In the genomic region with DNA sequence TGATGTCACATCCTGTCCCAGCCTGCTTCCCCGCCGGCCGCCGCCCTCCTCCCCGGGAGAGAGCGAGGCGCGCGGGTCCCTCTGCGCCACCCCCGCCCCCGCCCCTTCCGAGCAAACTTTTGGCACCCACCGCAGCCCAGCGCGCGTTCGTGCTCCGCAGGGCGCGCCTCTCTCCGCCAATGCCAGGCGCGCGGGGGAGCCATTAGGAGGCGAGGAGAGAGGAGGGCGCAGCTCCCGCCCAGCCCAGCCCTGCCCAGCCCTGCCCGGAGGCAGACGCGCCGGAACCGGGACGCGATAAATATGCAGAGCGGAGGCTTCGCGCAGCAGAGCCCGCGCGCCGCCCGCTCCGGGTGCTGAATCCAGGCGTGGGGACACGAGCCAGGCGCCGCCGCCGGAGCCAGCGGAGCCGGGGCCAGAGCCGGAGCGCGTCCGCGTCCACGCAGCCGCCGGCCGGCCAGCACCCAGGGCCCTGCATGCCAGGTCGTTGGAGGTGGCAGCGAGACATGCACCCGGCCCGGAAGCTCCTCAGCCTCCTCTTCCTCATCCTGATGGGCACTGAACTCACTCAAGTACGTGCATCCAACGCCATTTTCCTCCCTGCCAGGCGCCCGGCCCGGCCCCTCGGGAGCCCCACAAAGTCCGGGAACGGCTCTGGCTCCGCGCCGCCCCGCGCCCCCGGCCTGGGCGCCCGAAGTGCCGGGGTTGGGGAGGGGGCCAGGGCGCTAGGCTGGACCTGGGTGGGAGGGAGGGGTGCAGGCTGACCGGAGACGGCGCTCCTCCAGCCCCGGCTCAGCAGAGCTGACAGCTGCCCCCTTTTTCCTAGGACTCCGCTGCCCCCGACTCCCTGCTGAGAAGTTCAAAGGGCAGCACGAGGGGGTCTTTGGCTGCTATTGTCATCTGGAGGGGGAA, we compare ENCODE assay signal across 9 cellular contexts. TPM values are rescaled to one million over a fixed set of nuclear protein-coding genes. Genes with fewer than 3 reads are reported as not detected.
DNase-seq lines count a peak whose midpoint lies in the region; ATAC-seq, FAIRE-seq and TF ChIP-seq lines count a peak whose summit lies in the region.
"Had no signal": no experiment of that assay in that cellular context is flagged by ENCODE, and none has a peak within 500 bp of the region (broad histone marks: within the 10 kb centered on the region; RNA-seq: fewer than 3 reads in every experiment).

No MANE protein-coding gene starts in this region.

- no peaks in the 10 kb centered on the region for H3K9me3 ChIP-seq in H9 (ENCODE audit: control insufficient read depth, low read depth, low read length)
- no peaks in the 10 kb centered on the region for H3K9me3 ChIP-seq in ascending aorta
- H3K9me3 ChIP-seq in smooth muscle cell (replicated peaks; ENCODE audit: low read depth): no peaks in the 10 kb centered on the region

- H4K5ac ChIP-seq in H9 (ENCODE audit: insufficient read length, low read depth, low read length): no peak overlapping the region

- WGBS in H9 (ENCODE audit: extremely low coverage, insufficient read length, low lambda C conversion rate): no CpG with 5 or more reads among the region's 90 CpGs
- 1% methylated on average over 61 of the region's 90 CpGs for WGBS in smooth muscle cell (ENCODE audit: low lambda C conversion rate)

- no peaks in the 10 kb centered on the region for H3F3A ChIP-seq in smooth muscle cell (ENCODE audit: low read depth)

- H3K36me3 ChIP-seq in ascending aorta (no peaks in the 10 kb centered on the region), smooth muscle cell (ENCODE audit: low read depth) (no peaks in the 10 kb centered on the region)

- no peak overlapping the region; the same call in 1 of the 2 replicates for H3K14ac ChIP-seq in H9 (ENCODE audit: insufficient read depth, low read length)

- H2BK5ac ChIP-seq in H9 (ENCODE audit: insufficient read length, low read length): no peak overlapping the region

- H4K20me1 ChIP-seq in H9 (ENCODE audit: control insufficient read depth, insufficient read depth, insufficient read length) (no peaks in the 10 kb centered on the region), smooth muscle cell (ENCODE audit: low read depth) (no peaks in the 10 kb centered on the region)

- H3K4me3 ChIP-seq in ascending aorta: peak overlapping the region; percentile 44 to 79
- H3K4me3 ChIP-seq in smooth muscle cell: peak overlapping the region; percentile 51

- no peak overlapping the region for H3K9ac ChIP-seq in H9 (ENCODE audit: extremely low read depth, insufficient read length, low read length)
- no peak overlapping the region for H3K9ac ChIP-seq in smooth muscle cell (ENCODE audit: low read depth)

- DNase-seq in H9 (peak; percentile 65), ascending aorta (ENCODE audit: low spot score in 2 of 2) (peak in 1 of 2 donors; percentile 74), iPS-NIHi7 (ENCODE audit: extremely low spot score) (peak; percentile 64), smooth muscle cell (lab: John Stamatoyannopoulos, UW; ENCODE audit: unreplicated experiment) (no peak), HTR-8/SVneo (ENCODE audit: insufficient read length, low spot score) (no peak), SK-N-DZ (ENCODE audit: low spot score) (no peak), GM19240 (ENCODE audit: insufficient read length, low spot score) (no peak)

- H3K56ac ChIP-seq in H9 (ENCODE audit: insufficient read length, low read depth, low read length): no peak overlapping the region

- no peak overlapping the region for H2AFZ ChIP-seq in H9 (ENCODE audit: low read length)
- no peak overlapping the region for H2AFZ ChIP-seq in smooth muscle cell (ENCODE audit: low read depth)

- no peaks in the 10 kb centered on the region for H3K4me1 ChIP-seq in H9 (ENCODE audit: insufficient read depth, low read length)
- H3K4me1 ChIP-seq in ascending aorta: peaks cover 0 to 4% of the 10 kb centered on the region in 2 donors
- no peaks in the 10 kb centered on the region for H3K4me1 ChIP-seq in smooth muscle cell (ENCODE audit: low read depth)

- no peak overlapping the region for H4K8ac ChIP-seq in H9 (replicated peaks; ENCODE audit: insufficient read length, low read depth, low read length)

- H3K27ac ChIP-seq in H9 (ENCODE audit: insufficient read length, low read depth, low read length) (no peak overlapping the region), ascending aorta (peak overlapping the region in 1 of 2 donors; percentile 4), smooth muscle cell (ENCODE audit: low read depth) (no peak overlapping the region)

- peaks cover 52% of the 10 kb centered on the region for H3K27me3 Mint-ChIP-seq in H9 (ENCODE audit: low read depth)

- H2BK20ac ChIP-seq in H9 (ENCODE audit: low read depth, low read length, poor library complexity, severe bottlenecking): no peak overlapping the region

- H3K4me2 ChIP-seq in H9 (ENCODE audit: insufficient read depth, insufficient read length, low read length) (peak overlapping the region; percentile 22), smooth muscle cell (peak overlapping the region; percentile 87)

- H2AK5ac ChIP-seq in H9 (ENCODE audit: insufficient read length, low read length): no peak overlapping the region

- no peak overlapping the region for H3K4ac ChIP-seq in H9 (ENCODE audit: low read depth, low read length)

- TF ChIP-seq CTCF in H9 (conservative IDR thresholded peaks at IDR 0.05): no peak
- no peak for TF ChIP-seq CTCF in ascending aorta (IDR thresholded peaks at IDR 0.05)
- no peak for TF ChIP-seq CTCF in smooth muscle cell (IDR thresholded peaks at IDR 0.05; ENCODE audit: borderline replicate concordance, insufficient read depth, poor library complexity, severe bottlenecking)

- intact Hi-C loops in ascending aorta (cut with DNase I): no loop called here

- peaks cover 5% of the 10 kb centered on the region for H3K23me2 ChIP-seq in H9 (ENCODE audit: insufficient read length, low read depth, low read length, poor library complexity, severe bottlenecking)

- no peak overlapping the region for H3K23ac ChIP-seq in H9 (ENCODE audit: insufficient read length, low read depth, low read length)

- H4K91ac ChIP-seq in H9 (ENCODE audit: insufficient read length, low read depth, low read length): no peak overlapping the region

- no peaks in the 10 kb centered on the region for H3K79me1 ChIP-seq in H9 (ENCODE audit: insufficient read depth, low read depth, low read length, poor library complexity, severe bottlenecking)

- H2BK15ac ChIP-seq in H9 (ENCODE audit: low read depth, low read length): no peak overlapping the region

- H3K18ac ChIP-seq in H9 (ENCODE audit: insufficient read length, low read depth, low read length): no peak overlapping the region

- no peak overlapping the region for H2BK120ac ChIP-seq in H9 (ENCODE audit: low read depth, low read length, poor library complexity, severe bottlenecking)

- H3K4me3 Mint-ChIP-seq in H9: peak overlapping the region; percentile 61 to 75

- H3K27ac Mint-ChIP-seq in H9: no peak overlapping the region

- H3K36me3 Mint-ChIP-seq in H9 (ENCODE audit: insufficient read depth in 1 of 3, low read depth in 3 of 3): no peaks in the 10 kb centered on the region; a peak in 1 of 7 replicates

- no peak overlapping the region for H2BK12ac ChIP-seq in H9 (ENCODE audit: insufficient read length, low read depth, low read length)

- H3T11ph ChIP-seq in H9 (ENCODE audit: low read length): no peak overlapping the region

- no peak for ATAC-seq in GM18520 (IDR thresholded peaks at IDR 0.05; ENCODE audit: unreplicated experiment)

- H3K4me1 Mint-ChIP-seq in H9: peaks cover 8 to 20% of the 10 kb centered on the region in 2 experiments

- H3K79me2 ChIP-seq in H9 (ENCODE audit: insufficient read depth, low read length) (no peaks in the 10 kb centered on the region), smooth muscle cell (ENCODE audit: low read depth) (no peaks in the 10 kb centered on the region)

- FAIRE-seq in HTR-8/SVneo (lab: Jason Lieb, UNC): no peak
- FAIRE-seq: TTC549 had no signal

- H3K9me3 Mint-ChIP-seq in H9: peaks cover 0 to 2% of the 10 kb centered on the region in 2 experiments; a peak in 1 of 5 replicates

- no peaks in the 10 kb centered on the region; the same call in 1 of the 2 replicates for H3K27me3 ChIP-seq in H9 (ENCODE audit: insufficient read depth, low read length)
- H3K27me3 ChIP-seq in ascending aorta: no peaks in the 10 kb centered on the region
- peaks cover 32% of the 10 kb centered on the region for H3K27me3 ChIP-seq in smooth muscle cell (ENCODE audit: low read depth)

RNA-seq across cellular contexts. Expression of gene OLFM1, which starts 12.0 kb away (rescaled TPM):
- 34.1 and 36.8 TPM in 2 replicates for total RNA-seq in H9 (2021)
- total RNA-seq in ascending aorta: 102 TPM
- 1.2 and 11.0 TPM in 2 replicates for total RNA-seq in smooth muscle cell
- 3.7 and 4.5 TPM in 2 replicates for polyA plus RNA-seq in smooth muscle cell
- polyA plus RNA-seq in SK-N-DZ (2014; cell fraction: cytosol; rRNA removed): 23.3 and 26.1 TPM in 2 replicates
- 9.9 and 12.6 TPM in 2 replicates for polyA plus RNA-seq in SK-N-DZ (2014; cell fraction: nucleus; rRNA removed)

Comparison
In these comparisons a context has a peak if more than half of its experiments do, and no peak if none do; other contexts are left out.
1. DNase-seq: peak in H9 (single experiment) and iPS-NIHi7 (single experiment); none in smooth muscle cell (single experiment), HTR-8/SVneo (single experiment), SK-N-DZ (single experiment) and GM19240 (single experiment).